18 cellular contexts compared by ENCODE assay signal in genomic region chr15:33135355-33135781, GRCh38. TPM values are rescaled to one million over a fixed set of nuclear protein-coding genes. Genes with fewer than 3 reads are reported as not detected.
DNase-seq lines count a peak whose midpoint lies in the region; ATAC-seq and TF ChIP-seq lines count a peak whose summit lies in the region.
"Had no signal": no experiment of that assay in that cellular context is flagged by ENCODE, and none has a peak within 500 bp of the region (broad histone marks: within the 10 kb centered on the region; RNA-seq: fewer than 3 reads in every experiment).

No MANE protein-coding gene starts in this region.

- no peak overlapping the region for H3K4me3 ChIP-seq in gastroesophageal sphincter
- H3K4me3 ChIP-seq in brain microvascular endothelial cell (ENCODE audit: low read depth, low read length): no peak overlapping the region
- H3K4me3 ChIP-seq: cardiac muscle cell had no signal

- peaks cover 0 to 20% (median 6%) of the 10 kb centered on the region in 3 donors for H3K4me1 ChIP-seq in gastroesophageal sphincter

- TF ChIP-seq CTCF in gastroesophageal sphincter (IDR thresholded peaks at IDR 0.05) (no peak), osteocyte (IDR thresholded peaks at IDR 0.05) (no peak), brain microvascular endothelial cell (IDR thresholded peaks at IDR 0.05; ENCODE audit: low read depth, low read length, missing control alignments) (no peak)

- H3K36me3 ChIP-seq in gastroesophageal sphincter (no peaks in the 10 kb centered on the region), brain microvascular endothelial cell (replicated peaks) (no peaks in the 10 kb centered on the region)
- H3K36me3 ChIP-seq: cardiac muscle cell had no signal

- peak overlapping the region; percentile 14 for H3K27ac Mint-ChIP-seq in osteocyte (ENCODE audit: unreplicated experiment)
- H3K27ac Mint-ChIP-seq: activated naive CD4-positive, alpha-beta T cell treated with anti-CD3 and anti-CD28 coated beads, Interleukin-2, amount 10 ng/mL, durations not matched to agents 7 days and 5 days; naive B cell had no signal

- H3K27me3 ChIP-seq in gastroesophageal sphincter (no peaks in the 10 kb centered on the region), brain microvascular endothelial cell (replicated peaks) (no peaks in the 10 kb centered on the region)
- H3K27me3 ChIP-seq: cardiac muscle cell had no signal

- no peak for TF ChIP-seq POLR2A in gastroesophageal sphincter (IDR thresholded peaks at IDR 0.05)

- 26 to 46% methylated on average over 3 to 5 of the region's 5 CpGs for WGBS in gastroesophageal sphincter (ENCODE audit: low coverage in 1 of 2), 2 donors

- ATAC-seq in gastroesophageal sphincter (peak; percentile 78), HG03097 (IDR thresholded peaks at IDR 0.05; ENCODE audit: low FRiP score, unreplicated experiment) (no peak)

- peaks cover 39% of the 10 kb centered on the region for H3K4me1 Mint-ChIP-seq in osteocyte (ENCODE audit: unreplicated experiment)
- H3K4me1 Mint-ChIP-seq: activated naive CD4-positive, alpha-beta T cell treated with anti-CD3 and anti-CD28 coated beads, Interleukin-2, amount 10 ng/mL, durations not matched to agents 7 days and 5 days; naive B cell had no signal

- DNase-seq in Ammon's horn (ENCODE audit: low spot score): peak; percentile 32
- peak; percentile 47 for DNase-seq in amniotic epithelial cell (ENCODE audit: low read depth)
- no peak for DNase-seq in osteocyte (ENCODE audit: extremely low spot score, unreplicated experiment)
- DNase-seq in brain microvascular endothelial cell: no peak
- DNase-seq in T1000 (lab: John Stamatoyannopoulos, UW): no peak
- no peak for DNase-seq in SHP77 (lab: John Stamatoyannopoulos, UW)
- DNase-seq: ACHN; activated CD4-positive, CD25-positive, alpha-beta regulatory T cell treated with anti-CD3 and anti-CD28 coated beads, Interleukin-2, amount 50 U/mL, for 72 hours; activated CD8-positive, alpha-beta memory T cell treated with anti-CD3 and anti-CD28 coated beads, Interleukin-2, amount 50 U/mL, for 4 hours; activated naive CD4-positive, alpha-beta T cell treated with anti-CD3 and anti-CD28 coated beads, Interleukin-2, amount 10 ng/mL, durations not matched to agents 7 days and 5 days; Calu3; kidney glomerular epithelial cell; naive B cell; NCI-H187 treated with DMSO at 0.1 percent for 48 hours; retina had no signal

- no peaks in the 10 kb centered on the region for H3K27me3 Mint-ChIP-seq in osteocyte (ENCODE audit: unreplicated experiment)
- H3K27me3 Mint-ChIP-seq: activated naive CD4-positive, alpha-beta T cell treated with anti-CD3 and anti-CD28 coated beads, Interleukin-2, amount 10 ng/mL, durations not matched to agents 7 days and 5 days had no signal

- no peak for TF ChIP-seq EP300 in gastroesophageal sphincter (IDR thresholded peaks at IDR 0.05)

- H3K9me3 ChIP-seq in gastroesophageal sphincter: no peaks in the 10 kb centered on the region

- no peaks in the 10 kb centered on the region for H3K9me3 Mint-ChIP-seq in osteocyte (ENCODE audit: unreplicated experiment)
- H3K9me3 Mint-ChIP-seq: activated naive CD4-positive, alpha-beta T cell treated with anti-CD3 and anti-CD28 coated beads, Interleukin-2, amount 10 ng/mL, durations not matched to agents 7 days and 5 days; naive B cell had no signal

- H3K36me3 Mint-ChIP-seq in osteocyte (ENCODE audit: unreplicated experiment): no peaks in the 10 kb centered on the region
- H3K36me3 Mint-ChIP-seq: activated naive CD4-positive, alpha-beta T cell treated with anti-CD3 and anti-CD28 coated beads, Interleukin-2, amount 10 ng/mL, durations not matched to agents 7 days and 5 days had no signal

- H3K27ac ChIP-seq in gastroesophageal sphincter (peak overlapping the region in 2 of 4 donors; percentile 6 to 32), brain microvascular endothelial cell (no peak overlapping the region)
- H3K27ac ChIP-seq: cardiac muscle cell had no signal

- H3K4me3 Mint-ChIP-seq in osteocyte (ENCODE audit: unreplicated experiment): no peak overlapping the region
- H3K4me3 Mint-ChIP-seq: activated naive CD4-positive, alpha-beta T cell treated with anti-CD3 and anti-CD28 coated beads, Interleukin-2, amount 10 ng/mL, durations not matched to agents 7 days and 5 days; naive B cell had no signal

- in situ Hi-C loops in brain microvascular endothelial cell (cut with HindIII; ENCODE audit: low pct_ligation_motif_present, low sequenced_read_pairs): loop anchor here (25.0 kb wide), 2 partner anchors 123 to 473 kb away; no protein-coding TSS in a partner anchor

RNA-seq across cellular contexts. Expression of gene FMN1, which starts 59.1 kb away (rescaled TPM):
- total RNA-seq in gastroesophageal sphincter (10 to 100 TPM in 2 of 4 donors, 1 to 10 TPM in 2; 5.1 to 13.3 (median 9.0) TPM), osteocyte (4.2 and 5.8 TPM in 2 replicates)

Comparison
In these comparisons a context has a peak if more than half of its experiments do, and no peak if none do; other contexts are left out.
1. DNase-seq: peak in Ammon's horn (single experiment) and amniotic epithelial cell (single experiment); none in osteocyte (single experiment), brain microvascular endothelial cell (single experiment), T1000 (single experiment) and SHP77 (0 of 2).